26 cellular contexts compared by ENCODE assay signal in the genomic region with DNA sequence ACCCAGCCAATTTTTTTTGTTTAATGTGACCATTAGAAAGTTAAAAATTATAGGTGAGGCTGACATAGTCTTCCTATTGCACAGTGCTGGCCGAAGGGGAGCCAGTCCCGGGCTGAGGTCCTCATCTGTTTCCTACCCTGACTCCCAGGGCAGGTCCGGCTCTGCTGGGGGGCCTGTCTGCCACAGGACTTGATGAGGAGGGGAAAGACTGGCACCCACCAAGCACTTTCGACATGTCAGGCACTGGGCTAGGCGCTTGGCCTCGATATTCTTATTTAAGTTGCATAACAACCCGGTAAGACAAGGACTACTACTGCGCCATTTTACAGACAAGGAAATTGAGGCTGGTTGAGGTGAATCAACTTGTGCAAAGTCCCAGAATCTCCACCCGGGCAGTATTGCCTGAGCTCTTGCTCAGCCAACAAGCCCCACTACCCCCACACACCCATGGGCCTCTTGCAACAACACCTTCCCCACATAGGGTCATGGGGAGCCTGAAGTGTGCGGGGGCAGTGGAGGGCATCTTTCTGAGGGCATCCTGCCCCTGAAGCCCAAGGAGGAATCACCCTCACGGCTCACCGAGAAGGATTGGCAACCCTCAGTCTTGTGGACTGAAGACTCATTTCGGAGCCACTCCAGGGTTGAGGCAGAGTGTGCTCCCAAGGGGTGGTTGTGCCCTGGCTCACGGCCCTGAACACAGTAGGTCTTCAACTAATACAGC.
A peak's percentile ranks its signal among the peaks of the same experiment; 100 is the strongest.
DNase-seq lines count a peak whose midpoint lies in the region; ATAC-seq, FAIRE-seq and TF ChIP-seq lines count a peak whose summit lies in the region.
"Had no signal": no experiment of that assay in that cellular context is flagged by ENCODE, and none has a peak within 500 bp of the region (broad histone marks: within the 10 kb centered on the region; RNA-seq: fewer than 3 reads in every experiment).

No MANE protein-coding gene starts in this region.

- H3K4me3 Mint-ChIP-seq in Caco-2 (ENCODE audit: unreplicated experiment) (no peak overlapping the region), progenitor cell of endocrine pancreas (ENCODE audit: low read depth) (no peak overlapping the region)
- H3K4me3 Mint-ChIP-seq: CD4-positive, alpha-beta T cell; H9 had no signal

- no peak for DNase-seq in Caco-2
- DNase-seq in Panc1 (ENCODE audit: low read depth, low spot score), result no peak
- no peak for DNase-seq in mesenchymal stem cell
- no peak for DNase-seq in progenitor cell of endocrine pancreas (ENCODE audit: low spot score, unreplicated experiment)
- no peak for DNase-seq in DMS53 treated with DMSO at 0.1 percent for 48 hours (lab: John Stamatoyannopoulos, UW; ENCODE audit: unreplicated experiment)
- no peak for DNase-seq in NCI-H2227 (lab: John Stamatoyannopoulos, UW; ENCODE audit: unreplicated experiment)
- DNase-seq in HTR-8/SVneo (ENCODE audit: insufficient read length, low spot score), result no peak
- no peak for DNase-seq in NCI-H748 (lab: John Stamatoyannopoulos, UW; ENCODE audit: unreplicated experiment)
- DNase-seq: CD4-positive, alpha-beta T cell; DMS79; EL; GDM1; GM23248; H9; Karpas-422; NCI-H1092; NCI-H1417 treated with DMSO at 0.1 percent for 48 hours; NCI-H1694 treated with DMSO at 0.1 percent for 48 hours; NCI-H2081 treated with DMSO at 0.1 percent for 48 hours; NCI-H2171 treated with DMSO at 0.1 percent for 48 hours; NCI-H524; NCI-H774; Right ventricle myocardium superior had no signal

- H3K9ac ChIP-seq in mesenchymal stem cell (ENCODE audit: low read length), result no peak overlapping the region
- H3K9ac ChIP-seq: BLaER1 treated with 17β-estradiol and CSF1 and Interleukin-3, amounts not matched to agents 10 nM and 100 nM; GM23248 had no signal

- no peak overlapping the region for H3K14ac ChIP-seq in mesenchymal stem cell (ENCODE audit: low read length in 2 of 2)

- peak overlapping the region; percentile 92 for H3K27ac ChIP-seq in Panc1 (ENCODE audit: low read length)
- H3K27ac ChIP-seq in mesenchymal stem cell (ENCODE audit: low read length, poor library complexity, severe bottlenecking), result no peak overlapping the region
- H3K27ac ChIP-seq: BLaER1 treated with 17β-estradiol and CSF1 and Interleukin-3, amounts not matched to agents 10 nM and 100 nM; GM23248 had no signal

- intact Hi-C loops in Caco-2 (cut with micrococcal nuclease; ENCODE audit: unreplicated experiment), result no loop called here
- intact Hi-C loops in Panc1 (cut with micrococcal nuclease; ENCODE audit: unreplicated experiment), result no loop called here

- peak overlapping the region; percentile 15 for H2BK15ac ChIP-seq in mesenchymal stem cell (ENCODE audit: low read depth, poor library complexity, severe bottlenecking)

- H3K9me3 Mint-ChIP-seq in Caco-2 (ENCODE audit: unreplicated experiment) (peaks cover 9% of the 10 kb centered on the region), progenitor cell of endocrine pancreas (ENCODE audit: low read depth) (peaks cover 4% of the 10 kb centered on the region)
- H3K9me3 Mint-ChIP-seq: CD4-positive, alpha-beta T cell had no signal

- no peak for FAIRE-seq in HTR-8/SVneo (lab: Jason Lieb, UNC)
- FAIRE-seq: A204.1, GM12878 had no signal

- peak overlapping the region; percentile 37 for H3K27ac Mint-ChIP-seq in Caco-2 (ENCODE audit: unreplicated experiment)
- H3K27ac Mint-ChIP-seq in progenitor cell of endocrine pancreas, result peak overlapping the region; percentile 98
- H3K27ac Mint-ChIP-seq: CD4-positive, alpha-beta T cell had no signal

- H3K18ac ChIP-seq in mesenchymal stem cell (ENCODE audit: low read depth in 1 of 2, low read length in 2 of 2), result peak overlapping the region; percentile 34 to 41

- no peak for TF ChIP-seq CTCF in Caco-2 (IDR thresholded peaks at IDR 0.05; ENCODE audit: insufficient read depth in 1 of 2, low read depth in 1 of 2, low read length in 1 of 2, severe bottlenecking in 1 of 2, unreplicated experiment in 1 of 2)
- no peak for TF ChIP-seq CTCF in Panc1 (IDR thresholded peaks at IDR 0.05)
- TF ChIP-seq CTCF in progenitor cell of endocrine pancreas (IDR thresholded peaks at IDR 0.05; ENCODE audit: unreplicated experiment), result no peak

- H3K79me1 ChIP-seq in mesenchymal stem cell (replicated peaks; ENCODE audit: low read length, poor library complexity, severe bottlenecking), result no peaks in the 10 kb centered on the region

- H2BK120ac ChIP-seq in mesenchymal stem cell (ENCODE audit: low read depth, low read length), result no peak overlapping the region

- H3K27me3 ChIP-seq in Caco-2 (replicated peaks; ENCODE audit: control insufficient read depth, insufficient read depth, low read length), result no peaks in the 10 kb centered on the region
- H3K27me3 ChIP-seq in Panc1 (ENCODE audit: control insufficient read depth, insufficient read depth, low read length), result no peaks in the 10 kb centered on the region
- peaks cover 0 to 7% of the 10 kb centered on the region in 2 experiments for H3K27me3 ChIP-seq in mesenchymal stem cell (ENCODE audit: control insufficient read depth in 1 of 2, insufficient read depth in 1 of 2, low read length in 2 of 2)
- H3K27me3 ChIP-seq: BLaER1 treated with 17β-estradiol and CSF1 and Interleukin-3, amounts not matched to agents 10 nM and 100 nM had no signal

- in situ Hi-C loops in Panc1 (cut with HindIII; ENCODE audit: low pct_unique_long_range_greater_than_20kb, low sequenced_read_pairs), result no loop called here

- BruUV-seq in Caco-2 (replicated peaks; lab: Mats Ljungman, UMichigan) (no TSS peak), Panc1 (replicated peaks; lab: Mats Ljungman, UMichigan) (no TSS peak)

- POLR2A ChIA-PET in Caco-2 (lab: Charles Lee) (no interaction called here), Panc1 (lab: Charles Lee) (no interaction called here)

- H3K23ac ChIP-seq in mesenchymal stem cell (ENCODE audit: low read length in 2 of 2), result no peak overlapping the region

- peak overlapping the region; percentile 22 for H4K8ac ChIP-seq in mesenchymal stem cell (ENCODE audit: low read length)

- CTCF ChIA-PET in Caco-2 (lab: Charles Lee) (no interaction called here), Panc1 (lab: Charles Lee) (no interaction called here)

- peak overlapping the region; percentile 95 for H4K91ac ChIP-seq in mesenchymal stem cell (ENCODE audit: low read length)

- H3K4me3 ChIP-seq in Caco-2 (ENCODE audit: low read depth, low read length) (no peak overlapping the region), Panc1 (ENCODE audit: low read depth in 2 of 2, low read length in 2 of 2) (no peak overlapping the region), mesenchymal stem cell (ENCODE audit: insufficient read depth in 1 of 2, low read depth in 1 of 2, low read length in 2 of 2) (no peak overlapping the region)
- H3K4me3 ChIP-seq: BLaER1 treated with 17β-estradiol and CSF1 and Interleukin-3, amounts not matched to agents 10 nM and 100 nM; GM12878; GM23248 had no signal

- H2BK5ac ChIP-seq in mesenchymal stem cell (ENCODE audit: low read depth, low read length, poor library complexity, severe bottlenecking), result no peak overlapping the region

- H3K27me3 Mint-ChIP-seq in Caco-2 (ENCODE audit: insufficient read depth, unreplicated experiment) (no peaks in the 10 kb centered on the region), progenitor cell of endocrine pancreas (no peaks in the 10 kb centered on the region)
- H3K27me3 Mint-ChIP-seq: CD4-positive, alpha-beta T cell had no signal

- no peak for ATAC-seq in Panc1
- ATAC-seq: GM12878 had no signal

- H3K36me3 ChIP-seq in Caco-2 (ENCODE audit: control insufficient read depth, insufficient read depth, low read length), result no peaks in the 10 kb centered on the region
- no peaks in the 10 kb centered on the region for H3K36me3 ChIP-seq in Panc1 (ENCODE audit: control insufficient read depth, insufficient read depth, low read length)
- H3K36me3 ChIP-seq in mesenchymal stem cell (ENCODE audit: control insufficient read depth in 1 of 2, insufficient read depth in 2 of 2, low read depth in 1 of 2, low read length in 2 of 2), result no peaks in the 10 kb centered on the region
- H3K36me3 ChIP-seq: BLaER1 treated with 17β-estradiol and CSF1 and Interleukin-3, amounts not matched to agents 10 nM and 100 nM had no signal

- H2AFZ ChIP-seq in mesenchymal stem cell (ENCODE audit: low read depth, low read length), result no peak overlapping the region

- H2AK5ac ChIP-seq in mesenchymal stem cell (ENCODE audit: low read length, severe bottlenecking), result peak overlapping the region; percentile 79

- WGBS in mesenchymal stem cell, result 76% methylated on average over 13 of the region's 14 CpGs

- no peak overlapping the region for H3K4me2 ChIP-seq in mesenchymal stem cell (ENCODE audit: low read length, poor library complexity, severe bottlenecking)
- H3K4me2 ChIP-seq: BLaER1 treated with 17β-estradiol and CSF1 and Interleukin-3, amounts not matched to agents 10 nM and 100 nM had no signal

- H3K36me3 Mint-ChIP-seq in Caco-2 (ENCODE audit: insufficient read depth, unreplicated experiment) (peaks cover 6% of the 10 kb centered on the region), progenitor cell of endocrine pancreas (ENCODE audit: insufficient read depth) (no peaks in the 10 kb centered on the region)

- H3K4me1 ChIP-seq in Caco-2, result peaks cover 25% of the 10 kb centered on the region
- H3K4me1 ChIP-seq in Panc1 (ENCODE audit: control insufficient read depth, insufficient read depth, low read length), result peaks cover 15% of the 10 kb centered on the region
- peaks cover 23% of the 10 kb centered on the region for H3K4me1 ChIP-seq in mesenchymal stem cell (ENCODE audit: control insufficient read depth, insufficient read depth, low read depth, low read length)

- H2BK12ac ChIP-seq in mesenchymal stem cell (ENCODE audit: low read length in 2 of 2), result peak overlapping the region; percentile 7 to 86

- H3K9me3 ChIP-seq in Caco-2 (no peaks in the 10 kb centered on the region), Panc1 (ENCODE audit: control insufficient read depth, insufficient read depth, low read depth, low read length) (no peaks in the 10 kb centered on the region), mesenchymal stem cell (ENCODE audit: control insufficient read depth, low read length) (no peaks in the 10 kb centered on the region)

- no peak overlapping the region for H3K4ac ChIP-seq in mesenchymal stem cell (ENCODE audit: low read depth in 1 of 2, low read length in 2 of 2)

- H3K4me1 Mint-ChIP-seq in Caco-2 (ENCODE audit: low read depth, unreplicated experiment) (peaks cover 32% of the 10 kb centered on the region), progenitor cell of endocrine pancreas (ENCODE audit: low read depth) (peaks cover 26% of the 10 kb centered on the region)
